ENCODE assay signal across 1 cellular context in the genomic region with DNA sequence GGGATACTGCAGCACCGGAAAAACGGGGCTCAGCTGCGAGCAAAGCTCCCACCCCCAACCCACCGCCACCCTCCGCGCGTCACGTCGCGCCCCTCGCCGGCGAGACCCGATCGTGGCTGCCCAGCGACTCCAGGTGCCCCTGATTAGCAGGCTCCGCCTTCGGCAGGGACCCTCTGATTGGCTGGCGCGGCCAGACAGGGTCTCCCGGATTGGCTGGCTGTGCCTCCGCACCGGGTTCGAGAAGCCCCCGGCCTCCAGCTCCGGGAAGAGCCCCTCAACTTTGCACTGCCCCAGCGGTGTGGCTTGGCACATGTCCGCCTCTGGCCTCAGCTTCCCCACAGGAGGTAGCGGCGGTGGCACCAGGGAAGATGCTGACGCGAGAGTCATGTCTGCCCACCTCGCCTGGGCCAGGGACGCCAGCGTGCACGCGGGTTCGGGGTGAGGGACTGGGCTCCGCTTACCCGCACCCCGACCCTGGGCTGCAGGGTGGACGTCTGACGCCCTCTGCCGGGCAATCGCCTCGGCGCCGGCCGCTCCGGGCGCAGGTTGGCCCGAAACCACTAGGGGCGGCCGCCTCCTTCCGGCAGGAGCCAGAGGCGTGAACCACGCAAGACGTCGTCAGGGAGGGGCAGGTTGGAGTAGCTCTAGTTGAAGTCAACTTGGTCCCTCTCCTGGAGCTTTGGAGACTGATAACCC.
TF ChIP-seq lines count a peak whose summit lies in the region.

No MANE protein-coding gene starts in this region.

TF ChIP-seq in HepG2, 621 proteins besides CTCF, POLR2A, EP300 and RAD21 (continued from another document and continues in another):
- TF ChIP-seq SYNCRIP (IDR thresholded peaks at IDR 0.05; ENCODE audit: insufficient read depth, low read depth, low read length): no peak
- peak; percentile 50 for TF ChIP-seq POGZ (CRISPR knock-in tag; IDR thresholded peaks at IDR 0.05)
- peak; percentile 85 for TF ChIP-seq HIVEP1 (CRISPR knock-in tag; IDR thresholded peaks at IDR 0.05)
- peak; percentile 96 for TF ChIP-seq ZKSCAN8 (CRISPR knock-in tag; IDR thresholded peaks at IDR 0.05; ENCODE audit: borderline replicate concordance)
- TF ChIP-seq FOSL2 (CRISPR knock-in tag; IDR thresholded peaks at IDR 0.05): peak; percentile 57; the same call in 1 of the 2 replicates
- no peak for TF ChIP-seq JDP2 (CRISPR knock-in tag; IDR thresholded peaks at IDR 0.05; ENCODE audit: borderline replicate concordance)
- TF ChIP-seq HMG20B (CRISPR knock-in tag; conservative IDR thresholded peaks at IDR 0.05): no peak
- TF ChIP-seq, protein P1, sequence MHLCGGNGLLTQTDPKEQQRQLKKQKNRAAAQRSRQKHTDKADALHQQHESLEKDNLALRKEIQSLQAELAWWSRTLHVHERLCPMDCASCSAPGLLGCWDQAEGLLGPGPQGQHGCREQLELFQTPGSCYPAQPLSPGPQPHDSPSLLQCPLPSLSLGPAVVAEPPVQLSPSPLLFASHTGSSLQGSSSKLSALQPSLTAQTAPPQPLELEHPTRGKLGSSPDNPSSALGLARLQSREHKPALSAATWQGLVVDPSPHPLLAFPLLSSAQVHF (CRISPR knock-in tag; IDR thresholded peaks at IDR 0.05): peak; percentile 87; the same call in 1 of the 2 replicates
- peak; percentile 89; the same call in 1 of the 2 replicates for TF ChIP-seq PAWR (CRISPR knock-in tag; IDR thresholded peaks at IDR 0.05; ENCODE audit: borderline replicate concordance)
- TF ChIP-seq ZBED4 (CRISPR knock-in tag; IDR thresholded peaks at IDR 0.05; ENCODE audit: borderline replicate concordance): peak; percentile 92
- TF ChIP-seq FOXA3 (CRISPR knock-in tag; IDR thresholded peaks at IDR 0.05): peak; percentile 42
- peak; percentile 76 for TF ChIP-seq HIC2 (CRISPR knock-in tag; IDR thresholded peaks at IDR 0.05; ENCODE audit: low read depth)
- TF ChIP-seq CBX1 (IDR thresholded peaks at IDR 0.05; ENCODE audit: low read depth): peak; percentile 79
- peak; percentile 53; the same call in 1 of the 2 replicates for TF ChIP-seq ZNF652 (CRISPR knock-in tag; IDR thresholded peaks at IDR 0.05; ENCODE audit: borderline replicate concordance, low read depth)
- peak; percentile 89 for TF ChIP-seq ZNF430 (CRISPR knock-in tag; IDR thresholded peaks at IDR 0.05)
- peak; percentile 65; the same call in 1 of the 2 replicates for TF ChIP-seq ZSCAN22 (CRISPR knock-in tag; IDR thresholded peaks at IDR 0.05)
- no peak for TF ChIP-seq SP1 (IDR thresholded peaks at IDR 0.05)
- TF ChIP-seq SP1 (CRISPR knock-in tag; IDR thresholded peaks at IDR 0.05): peak; percentile 54
- no peak; the same call in 1 of the 2 replicates for TF ChIP-seq ZNF441 (CRISPR knock-in tag; IDR thresholded peaks at IDR 0.05; ENCODE audit: borderline replicate concordance)
- TF ChIP-seq, protein P2, sequence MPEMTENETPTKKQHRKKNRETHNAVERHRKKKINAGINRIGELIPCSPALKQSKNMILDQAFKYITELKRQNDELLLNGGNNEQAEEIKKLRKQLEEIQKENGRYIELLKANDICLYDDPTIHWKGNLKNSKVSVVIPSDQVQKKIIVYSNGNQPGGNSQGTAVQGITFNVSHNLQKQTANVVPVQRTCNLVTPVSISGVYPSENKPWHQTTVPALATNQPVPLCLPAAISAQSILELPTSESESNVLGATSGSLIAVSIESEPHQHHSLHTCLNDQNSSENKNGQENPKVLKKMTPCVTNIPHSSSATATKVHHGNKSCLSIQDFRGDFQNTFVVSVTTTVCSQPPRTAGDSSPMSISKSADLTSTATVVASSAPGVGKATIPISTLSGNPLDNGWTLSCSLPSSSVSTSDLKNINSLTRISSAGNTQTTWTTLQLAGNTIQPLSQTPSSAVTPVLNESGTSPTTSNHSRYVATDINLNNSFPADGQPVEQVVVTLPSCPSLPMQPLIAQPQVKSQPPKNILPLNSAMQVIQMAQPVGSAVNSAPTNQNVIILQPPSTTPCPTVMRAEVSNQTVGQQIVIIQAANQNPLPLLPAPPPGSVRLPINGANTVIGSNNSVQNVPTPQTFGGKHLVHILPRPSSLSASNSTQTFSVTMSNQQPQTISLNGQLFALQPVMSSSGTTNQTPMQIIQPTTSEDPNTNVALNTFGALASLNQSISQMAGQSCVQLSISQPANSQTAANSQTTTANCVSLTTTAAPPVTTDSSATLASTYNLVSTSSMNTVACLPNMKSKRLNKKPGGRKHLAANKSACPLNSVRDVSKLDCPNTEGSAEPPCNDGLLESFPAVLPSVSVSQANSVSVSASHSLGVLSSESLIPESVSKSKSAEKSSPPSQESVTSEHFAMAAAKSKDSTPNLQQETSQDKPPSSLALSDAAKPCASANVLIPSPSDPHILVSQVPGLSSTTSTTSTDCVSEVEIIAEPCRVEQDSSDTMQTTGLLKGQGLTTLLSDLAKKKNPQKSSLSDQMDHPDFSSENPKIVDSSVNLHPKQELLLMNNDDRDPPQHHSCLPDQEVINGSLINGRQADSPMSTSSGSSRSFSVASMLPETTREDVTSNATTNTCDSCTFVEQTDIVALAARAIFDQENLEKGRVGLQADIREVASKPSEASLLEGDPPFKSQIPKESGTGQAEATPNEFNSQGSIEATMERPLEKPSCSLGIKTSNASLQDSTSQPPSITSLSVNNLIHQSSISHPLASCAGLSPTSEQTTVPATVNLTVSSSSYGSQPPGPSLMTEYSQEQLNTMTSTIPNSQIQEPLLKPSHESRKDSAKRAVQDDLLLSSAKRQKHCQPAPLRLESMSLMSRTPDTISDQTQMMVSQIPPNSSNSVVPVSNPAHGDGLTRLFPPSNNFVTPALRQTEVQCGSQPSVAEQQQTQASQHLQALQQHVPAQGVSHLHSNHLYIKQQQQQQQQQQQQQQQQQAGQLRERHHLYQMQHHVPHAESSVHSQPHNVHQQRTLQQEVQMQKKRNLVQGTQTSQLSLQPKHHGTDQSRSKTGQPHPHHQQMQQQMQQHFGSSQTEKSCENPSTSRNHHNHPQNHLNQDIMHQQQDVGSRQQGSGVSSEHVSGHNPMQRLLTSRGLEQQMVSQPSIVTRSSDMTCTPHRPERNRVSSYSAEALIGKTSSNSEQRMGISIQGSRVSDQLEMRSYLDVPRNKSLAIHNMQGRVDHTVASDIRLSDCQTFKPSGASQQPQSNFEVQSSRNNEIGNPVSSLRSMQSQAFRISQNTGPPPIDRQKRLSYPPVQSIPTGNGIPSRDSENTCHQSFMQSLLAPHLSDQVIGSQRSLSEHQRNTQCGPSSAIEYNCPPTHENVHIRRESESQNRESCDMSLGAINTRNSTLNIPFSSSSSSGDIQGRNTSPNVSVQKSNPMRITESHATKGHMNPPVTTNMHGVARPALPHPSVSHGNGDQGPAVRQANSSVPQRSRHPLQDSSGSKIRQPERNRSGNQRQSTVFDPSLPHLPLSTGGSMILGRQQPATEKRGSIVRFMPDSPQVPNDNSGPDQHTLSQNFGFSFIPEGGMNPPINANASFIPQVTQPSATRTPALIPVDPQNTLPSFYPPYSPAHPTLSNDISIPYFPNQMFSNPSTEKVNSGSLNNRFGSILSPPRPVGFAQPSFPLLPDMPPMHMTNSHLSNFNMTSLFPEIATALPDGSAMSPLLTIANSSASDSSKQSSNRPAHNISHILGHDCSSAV (CRISPR knock-in tag; IDR thresholded peaks at IDR 0.05; ENCODE audit: borderline replicate concordance): peak; percentile 49; the same call in 1 of the 2 replicates
- peak; percentile 22; the same call in 1 of the 2 replicates for TF ChIP-seq JUND (CRISPR knock-in tag; IDR thresholded peaks at IDR 0.05)
- TF ChIP-seq ZNF484 (CRISPR knock-in tag; IDR thresholded peaks at IDR 0.05; ENCODE audit: borderline replicate concordance, low read depth): no peak
- no peak for TF ChIP-seq ZNF382 (CRISPR knock-in tag; IDR thresholded peaks at IDR 0.05; ENCODE audit: borderline replicate concordance)
- TF ChIP-seq DRAP1 (CRISPR knock-in tag; IDR thresholded peaks at IDR 0.05): 0 out of 2 replicates have a peak, but pooled peaks have one; percentile 31
- no peak for TF ChIP-seq SNRNP70 (IDR thresholded peaks at IDR 0.05; ENCODE audit: low read depth, low read length)
- peak; percentile 98 for TF ChIP-seq KDM2A (CRISPR knock-in tag; IDR thresholded peaks at IDR 0.05; ENCODE audit: borderline replicate concordance, low read depth)
- TF ChIP-seq POGK (CRISPR knock-in tag; conservative IDR thresholded peaks at IDR 0.05): peak; percentile 94
- peak; percentile 21; the same call in 1 of the 2 replicates for TF ChIP-seq SP5 (CRISPR knock-in tag; IDR thresholded peaks at IDR 0.05; ENCODE audit: borderline replicate concordance, low read depth)
- TF ChIP-seq ZFP62 (CRISPR knock-in tag; IDR thresholded peaks at IDR 0.05): no peak
- TF ChIP-seq ZBTB7A (CRISPR knock-in tag; IDR thresholded peaks at IDR 0.05): peak; percentile 94
- peak; percentile 96 for TF ChIP-seq AGO2 (optimal IDR thresholded peaks at IDR 0.05; ENCODE audit: low read depth, low read length)
- peak; percentile 69; the same call in 1 of the 2 replicates for TF ChIP-seq ZNF747 (CRISPR knock-in tag; IDR thresholded peaks at IDR 0.05; ENCODE audit: borderline replicate concordance)
- TF ChIP-seq, protein P3, sequence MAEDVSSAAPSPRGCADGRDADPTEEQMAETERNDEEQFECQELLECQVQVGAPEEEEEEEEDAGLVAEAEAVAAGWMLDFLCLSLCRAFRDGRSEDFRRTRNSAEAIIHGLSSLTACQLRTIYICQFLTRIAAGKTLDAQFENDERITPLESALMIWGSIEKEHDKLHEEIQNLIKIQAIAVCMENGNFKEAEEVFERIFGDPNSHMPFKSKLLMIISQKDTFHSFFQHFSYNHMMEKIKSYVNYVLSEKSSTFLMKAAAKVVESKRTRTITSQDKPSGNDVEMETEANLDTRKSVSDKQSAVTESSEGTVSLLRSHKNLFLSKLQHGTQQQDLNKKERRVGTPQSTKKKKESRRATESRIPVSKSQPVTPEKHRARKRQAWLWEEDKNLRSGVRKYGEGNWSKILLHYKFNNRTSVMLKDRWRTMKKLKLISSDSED (CRISPR knock-in tag; IDR thresholded peaks at IDR 0.05): peak; percentile 19; the same call in 1 of the 2 replicates
- no peak for TF ChIP-seq ZSCAN5A (CRISPR knock-in tag; IDR thresholded peaks at IDR 0.05; ENCODE audit: borderline replicate concordance)
- no peak for TF ChIP-seq ZNF30 (CRISPR knock-in tag; IDR thresholded peaks at IDR 0.05)
